17 cellular contexts compared by ENCODE assay signal in the genomic region with DNA sequence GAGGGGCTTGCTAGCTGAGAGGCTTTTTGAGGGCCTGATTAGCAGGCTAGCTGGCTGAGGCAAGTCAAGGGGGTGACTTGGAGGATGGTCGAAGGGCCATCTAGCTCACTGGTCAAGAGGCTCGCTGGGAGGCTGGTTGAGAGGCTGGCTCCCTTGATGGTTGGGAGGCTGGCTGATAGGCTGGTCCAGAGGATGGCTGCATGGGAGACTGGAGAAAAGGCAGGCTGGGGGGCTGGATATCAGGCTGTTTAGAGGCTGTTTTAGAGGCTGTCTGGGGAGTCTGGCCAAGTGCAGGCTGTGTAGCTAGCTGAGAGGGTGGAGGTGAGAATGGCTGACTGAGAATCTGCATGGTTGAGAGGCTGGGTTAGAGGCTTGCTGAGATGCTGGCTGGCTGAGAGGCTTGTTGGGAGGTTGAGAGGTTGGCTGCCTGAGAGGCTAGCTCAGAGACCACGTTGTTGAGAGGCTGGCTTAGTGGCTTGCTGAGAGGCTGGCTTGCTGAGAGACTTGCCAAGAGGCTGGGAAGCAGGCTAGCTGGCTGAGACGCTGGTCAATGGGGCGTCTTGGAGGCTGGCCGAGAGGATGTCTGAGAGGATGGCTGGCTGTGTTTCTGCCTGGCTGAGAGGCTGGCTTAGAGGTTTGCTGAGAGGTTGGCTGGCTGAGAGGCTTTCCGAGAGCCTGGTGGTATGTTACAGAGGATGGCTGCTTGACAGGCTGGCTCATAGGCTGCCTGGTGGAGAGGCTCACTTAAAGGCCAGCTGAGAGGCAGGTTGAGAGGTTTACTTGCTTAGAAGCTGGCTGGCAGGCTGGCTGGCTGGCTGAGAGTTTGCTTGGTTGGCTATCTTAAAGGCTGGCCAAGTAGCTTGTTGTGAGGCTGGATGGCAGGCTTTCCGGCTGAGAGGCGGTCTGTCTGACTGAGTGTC. TPM values are rescaled to one million over a fixed set of nuclear protein-coding genes. Genes with fewer than 3 reads are reported as not detected.
DNase-seq lines count a peak whose midpoint lies in the region; ATAC-seq and TF ChIP-seq lines count a peak whose summit lies in the region.
"Had no signal": no experiment of that assay in that cellular context is flagged by ENCODE, and none has a peak within 500 bp of the region (broad histone marks: within the 10 kb centered on the region; RNA-seq: fewer than 3 reads in every experiment).

No MANE protein-coding gene starts in this region.

- no peak for TF ChIP-seq POLR2A in vagina (IDR thresholded peaks at IDR 0.05)

- H3K27me3 Mint-ChIP-seq in activated naive CD4-positive, alpha-beta T cell treated with anti-CD3 and anti-CD28 coated beads, Interleukin-2, amount 10 ng/mL, durations not matched to agents 7 days and 5 days: peaks cover 58% of the 10 kb centered on the region
- peaks cover 19% of the 10 kb centered on the region for H3K27me3 Mint-ChIP-seq in activated CD8-positive, alpha-beta T cell treated with anti-CD3 and anti-CD28 coated beads for 36 hours
- H3K27me3 Mint-ChIP-seq in activated naive CD8-positive, alpha-beta T cell treated with anti-CD3 and anti-CD28 coated beads, Interleukin-2, amount 50 U/mL, for 24 hours: peaks cover 23% of the 10 kb centered on the region

- no peaks in the 10 kb centered on the region for H3K36me3 ChIP-seq in esophagus (ENCODE audit: control insufficient read depth in 2 of 2, insufficient read depth in 2 of 2, low read length in 1 of 2)
- no peaks in the 10 kb centered on the region for H3K36me3 ChIP-seq in vagina

- no peak for DNase-seq in activated naive CD4-positive, alpha-beta T cell treated with anti-CD3 and anti-CD28 coated beads, Interleukin-2, amount 10 ng/mL, durations not matched to agents 7 days and 5 days
- no peak for DNase-seq in activated naive CD4-positive, alpha-beta T cell (lab: John Stamatoyannopoulos, UW)
- DNase-seq in myocyte (ENCODE audit: low read depth) (peak; percentile 1), vagina (ENCODE audit: extremely low spot score in 2 of 2) (peak in 1 of 2 donors; percentile 87), NCI-H774 (lab: John Stamatoyannopoulos, UW) (no peak)
- DNase-seq in activated CD8-positive, alpha-beta T cell treated with anti-CD3 and anti-CD28 coated beads for 36 hours: no peak
- DNase-seq in activated naive CD8-positive, alpha-beta T cell treated with anti-CD3 and anti-CD28 coated beads, Interleukin-2, amount 50 U/mL, for 24 hours: no peak
- DNase-seq: activated B cell treated with CpG ODN at 0.5 μM for 24 hours; activated T-cell treated with anti-CD3 and anti-CD28 coated beads, Interleukin-2, amount 50 U/mL, for 1 hour; amniotic stem cell; Caco-2; foreskin fibroblast; NCI-H748 treated with DMSO at 0.1 percent for 48 hours had no signal

- H3K27me3 ChIP-seq in esophagus (ENCODE audit: control insufficient read depth in 1 of 2, insufficient read depth in 2 of 2, low read length in 2 of 2) (no peaks in the 10 kb centered on the region), vagina (no peaks in the 10 kb centered on the region)

- H3K4me3 ChIP-seq in esophagus (ENCODE audit: low read depth in 1 of 2, low read length in 2 of 2) (no peak overlapping the region), vagina (peak overlapping the region; percentile 36 to 37)

- intact Hi-C loops in vagina (cut with DNase I): no loop called here
- intact Hi-C loops in activated CD8-positive, alpha-beta T cell treated with anti-CD3 and anti-CD28 coated beads for 36 hours (cut with micrococcal nuclease): no loop called here

- no peak for ATAC-seq in activated CD8-positive, alpha-beta T cell treated with anti-CD3 and anti-CD28 coated beads for 36 hours
- no peak for ATAC-seq in activated naive CD8-positive, alpha-beta T cell treated with anti-CD3 and anti-CD28 coated beads, Interleukin-2, amount 50 U/mL, for 24 hours

- H3K4me1 Mint-ChIP-seq in activated naive CD4-positive, alpha-beta T cell treated with anti-CD3 and anti-CD28 coated beads, Interleukin-2, amount 10 ng/mL, durations not matched to agents 7 days and 5 days: no peaks in the 10 kb centered on the region
- no peaks in the 10 kb centered on the region for H3K4me1 Mint-ChIP-seq in activated CD8-positive, alpha-beta T cell treated with anti-CD3 and anti-CD28 coated beads for 36 hours (ENCODE audit: low read depth)
- no peaks in the 10 kb centered on the region for H3K4me1 Mint-ChIP-seq in activated naive CD8-positive, alpha-beta T cell treated with anti-CD3 and anti-CD28 coated beads, Interleukin-2, amount 50 U/mL, for 24 hours
- H3K4me1 Mint-ChIP-seq: activated B cell treated with CpG ODN at 0.5 μM for 24 hours had no signal

- H3K4me1 ChIP-seq in esophagus (ENCODE audit: control insufficient read depth in 2 of 2, insufficient read depth in 2 of 2, low read length in 1 of 2) (peaks cover 0 to 3% of the 10 kb centered on the region in 2 donors), vagina (peaks cover 34% of the 10 kb centered on the region)
- H3K4me1 ChIP-seq: Caco-2 had no signal

- no peak overlapping the region for H3K4me3 Mint-ChIP-seq in activated naive CD4-positive, alpha-beta T cell treated with anti-CD3 and anti-CD28 coated beads, Interleukin-2, amount 10 ng/mL, durations not matched to agents 7 days and 5 days
- no peak overlapping the region for H3K4me3 Mint-ChIP-seq in activated CD8-positive, alpha-beta T cell treated with anti-CD3 and anti-CD28 coated beads for 36 hours
- no peak overlapping the region for H3K4me3 Mint-ChIP-seq in activated naive CD8-positive, alpha-beta T cell treated with anti-CD3 and anti-CD28 coated beads, Interleukin-2, amount 50 U/mL, for 24 hours
- H3K4me3 Mint-ChIP-seq: activated B cell treated with CpG ODN at 0.5 μM for 24 hours had no signal

- peak overlapping the region; percentile 29 to 58 for H3K27ac ChIP-seq in esophagus (ENCODE audit: low read depth in 2 of 2, low read length in 1 of 2)
- peak overlapping the region; percentile 74 for H3K27ac ChIP-seq in vagina

- TF ChIP-seq CTCF in vagina (IDR thresholded peaks at IDR 0.05): no peak
- TF ChIP-seq CTCF in activated CD8-positive, alpha-beta T cell treated with anti-CD3 and anti-CD28 coated beads for 36 hours (IDR thresholded peaks at IDR 0.05): no peak

- no peaks in the 10 kb centered on the region for H3K9me3 Mint-ChIP-seq in activated naive CD4-positive, alpha-beta T cell treated with anti-CD3 and anti-CD28 coated beads, Interleukin-2, amount 10 ng/mL, durations not matched to agents 7 days and 5 days
- H3K9me3 Mint-ChIP-seq in activated CD8-positive, alpha-beta T cell treated with anti-CD3 and anti-CD28 coated beads for 36 hours: no peaks in the 10 kb centered on the region
- no peaks in the 10 kb centered on the region for H3K9me3 Mint-ChIP-seq in activated naive CD8-positive, alpha-beta T cell treated with anti-CD3 and anti-CD28 coated beads, Interleukin-2, amount 50 U/mL, for 24 hours
- H3K9me3 Mint-ChIP-seq: activated B cell treated with CpG ODN at 0.5 μM for 24 hours had no signal

- no peaks in the 10 kb centered on the region for H3K9me3 ChIP-seq in esophagus (ENCODE audit: control insufficient read depth in 2 of 2, insufficient read depth in 1 of 2, low read depth in 1 of 2, low read length in 1 of 2)
- H3K9me3 ChIP-seq in vagina: no peaks in the 10 kb centered on the region
- H3K9me3 ChIP-seq: Caco-2 had no signal

- POLR2A ChIA-PET in activated CD8-positive, alpha-beta T cell treated with anti-CD3 and anti-CD28 coated beads for 36 hours (lab: Charles Lee): no interaction called here

- CTCF ChIA-PET in activated naive CD4-positive, alpha-beta T cell treated with anti-CD3 and anti-CD28 coated beads, Interleukin-2, amount 10 ng/mL, durations not matched to agents 7 days and 5 days (lab: Charles Lee): no interaction called here
- CTCF ChIA-PET in activated CD8-positive, alpha-beta T cell treated with anti-CD3 and anti-CD28 coated beads for 36 hours (lab: Charles Lee): no interaction called here

- 65 to 68% methylated on average over 9 of the region's 9 CpGs for WGBS in esophagus, 2 donors

- H3K36me3 Mint-ChIP-seq in activated naive CD4-positive, alpha-beta T cell treated with anti-CD3 and anti-CD28 coated beads, Interleukin-2, amount 10 ng/mL, durations not matched to agents 7 days and 5 days: no peaks in the 10 kb centered on the region
- H3K36me3 Mint-ChIP-seq in activated CD8-positive, alpha-beta T cell treated with anti-CD3 and anti-CD28 coated beads for 36 hours (ENCODE audit: low read depth): no peaks in the 10 kb centered on the region
- H3K36me3 Mint-ChIP-seq in activated naive CD8-positive, alpha-beta T cell treated with anti-CD3 and anti-CD28 coated beads, Interleukin-2, amount 50 U/mL, for 24 hours (ENCODE audit: low read depth): no peaks in the 10 kb centered on the region

- peak overlapping the region; percentile 33 for H3K27ac Mint-ChIP-seq in activated naive CD4-positive, alpha-beta T cell treated with anti-CD3 and anti-CD28 coated beads, Interleukin-2, amount 10 ng/mL, durations not matched to agents 7 days and 5 days
- H3K27ac Mint-ChIP-seq in activated CD8-positive, alpha-beta T cell treated with anti-CD3 and anti-CD28 coated beads for 36 hours: no peak overlapping the region
- H3K27ac Mint-ChIP-seq in activated naive CD8-positive, alpha-beta T cell treated with anti-CD3 and anti-CD28 coated beads, Interleukin-2, amount 50 U/mL, for 24 hours: no peak overlapping the region
- H3K27ac Mint-ChIP-seq: activated B cell treated with CpG ODN at 0.5 μM for 24 hours had no signal

RNA-seq across cellular contexts. Expression of gene ACSM2B, which starts 36.6 kb away (rescaled TPM):
- under 1 TPM; 0.04 to 0.06 TPM for polyA plus RNA-seq in esophagus
- not detected in 2 replicates for total RNA-seq in myocyte
- not detected for polyA plus RNA-seq in myocyte (2012)
- total RNA-seq in vagina: not detected
- not detected for total RNA-seq in activated CD8-positive, alpha-beta T cell treated with anti-CD3 and anti-CD28 coated beads for 36 hours
- total RNA-seq: A172, activated B cell treated with CpG ODN at 0.5 μM for 24 hours, LHCN-M2, ureter had no signal

Comparison
In these comparisons a context has a peak if more than half of its experiments do, and no peak if none do; other contexts are left out.
1. H3K4me3 ChIP-seq: peak in vagina (2 of 2); none in esophagus (0 of 2).